Comparison of ENCODE assay signal across 12 cellular contexts in the genomic region with DNA sequence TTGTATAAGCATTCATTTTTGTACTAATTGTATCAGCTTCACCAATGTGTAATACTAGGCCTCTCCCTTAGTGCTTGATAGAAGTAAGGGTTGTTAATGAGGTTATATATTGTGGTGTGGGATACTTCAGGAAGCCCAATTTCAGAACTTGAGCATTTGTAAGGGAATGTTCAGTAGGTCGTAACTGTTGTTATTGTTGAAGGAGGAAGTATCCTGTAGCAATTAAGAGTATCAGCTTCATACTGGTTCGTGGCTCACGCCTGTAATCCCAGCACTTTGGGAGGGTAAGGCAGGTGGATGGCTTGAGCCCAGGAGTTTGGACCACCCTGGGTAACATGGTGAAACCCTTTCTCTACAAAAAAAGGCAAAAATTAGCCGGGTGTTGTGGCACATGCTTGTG. TPM values are rescaled to one million over a fixed set of nuclear protein-coding genes. Genes with fewer than 3 reads are reported as not detected.
DNase-seq lines count a peak whose midpoint lies in the region; ATAC-seq and TF ChIP-seq lines count a peak whose summit lies in the region.
"Had no signal": no experiment of that assay in that cellular context is flagged by ENCODE, and none has a peak within 500 bp of the region (broad histone marks: within the 10 kb centered on the region; RNA-seq: fewer than 3 reads in every experiment).

No MANE protein-coding gene starts in this region.

- no peak overlapping the region for H3K4me3 ChIP-seq in thyroid gland (replicated peaks in 1 of 3)
- H3K4me3 ChIP-seq: Peyer's patch had no signal

- intact Hi-C loops in activated CD4-positive, alpha-beta T cell treated with anti-CD3 and anti-CD28 coated beads, Interleukin-2, amount 10 ng/mL, durations not matched to agents 24 days and 14 days (cut with micrococcal nuclease): loop anchor here (1.0 to 2.0 kb wide), 4 partner anchors 10 to 112 kb away; a partner anchor contains a TSS
- intact Hi-C loops in thyroid gland (cut with DNase I): no loop called here

- 43 to 59% methylated on average over 4 of the region's 4 CpGs for WGBS in thyroid gland, 2 donors

- peak overlapping the region; percentile 29 for H3K4me3 Mint-ChIP-seq in activated CD4-positive, alpha-beta T cell treated with anti-CD3 and anti-CD28 coated beads, Interleukin-2, amount 10 ng/mL, durations not matched to agents 24 days and 14 days
- H3K4me3 Mint-ChIP-seq in activated naive CD8-positive, alpha-beta T cell treated with anti-CD3 and anti-CD28 coated beads, Interleukin-2, amount 50 U/mL, for 24 hours: peak overlapping the region; percentile 65
- no peak overlapping the region for H3K4me3 Mint-ChIP-seq in mesothelial cell of epicardium

- H3K9me3 ChIP-seq in thyroid gland: no peaks in the 10 kb centered on the region
- H3K9me3 ChIP-seq: Peyer's patch had no signal

- peaks cover 63 to 70% of the 10 kb centered on the region in 2 donors for H3K4me1 ChIP-seq in thyroid gland

- DNase-seq in activated CD4-positive, alpha-beta T cell treated with anti-CD3 and anti-CD28 coated beads, Interleukin-2, amount 10 ng/mL, durations not matched to agents 24 days and 14 days: no peak
- no peak for DNase-seq in activated CD4-positive, alpha-beta T cell treated with anti-CD3 and anti-CD28 coated beads, Interleukin-2, amount 50 U/mL, for 48 hours
- no peak for DNase-seq in activated naive CD8-positive, alpha-beta T cell treated with anti-CD3 and anti-CD28 coated beads, Interleukin-2, amount 50 U/mL, for 24 hours
- DNase-seq in mesothelial cell of epicardium (ENCODE audit: low spot score in 2 of 2, unreplicated experiment in 2 of 2) (no peak), thyroid gland (no peak), NCI-H146 treated with DMSO at 0.1 percent for 48 hours (lab: John Stamatoyannopoulos, UW; ENCODE audit: unreplicated experiment) (no peak), NOMO-1 (lab: John Stamatoyannopoulos, UW; ENCODE audit: unreplicated experiment in 2 of 2) (no peak)
- DNase-seq: NCI-H2107, Peyer's patch had no signal

- peaks cover 27% of the 10 kb centered on the region for H3K36me3 Mint-ChIP-seq in activated CD4-positive, alpha-beta T cell treated with anti-CD3 and anti-CD28 coated beads, Interleukin-2, amount 10 ng/mL, durations not matched to agents 24 days and 14 days (ENCODE audit: low read depth)
- H3K36me3 Mint-ChIP-seq in activated naive CD8-positive, alpha-beta T cell treated with anti-CD3 and anti-CD28 coated beads, Interleukin-2, amount 50 U/mL, for 24 hours (ENCODE audit: low read depth): peaks cover 28% of the 10 kb centered on the region
- peaks cover 10% of the 10 kb centered on the region for H3K36me3 Mint-ChIP-seq in mesothelial cell of epicardium

- peaks cover 7% of the 10 kb centered on the region for H3K9me3 Mint-ChIP-seq in activated CD4-positive, alpha-beta T cell treated with anti-CD3 and anti-CD28 coated beads, Interleukin-2, amount 10 ng/mL, durations not matched to agents 24 days and 14 days
- H3K9me3 Mint-ChIP-seq in activated naive CD8-positive, alpha-beta T cell treated with anti-CD3 and anti-CD28 coated beads, Interleukin-2, amount 50 U/mL, for 24 hours: peaks cover 13% of the 10 kb centered on the region
- peaks cover 9% of the 10 kb centered on the region for H3K9me3 Mint-ChIP-seq in mesothelial cell of epicardium
- H3K9me3 Mint-ChIP-seq: IgD-negative memory B cell had no signal

- no peaks in the 10 kb centered on the region for H3K27me3 ChIP-seq in thyroid gland
- H3K27me3 ChIP-seq: Peyer's patch had no signal

- H3K27ac ChIP-seq in thyroid gland: peak overlapping the region; percentile 25 to 76 (median 66)
- H3K27ac ChIP-seq: VCaP had no signal

- H3K27me3 Mint-ChIP-seq in activated CD4-positive, alpha-beta T cell treated with anti-CD3 and anti-CD28 coated beads, Interleukin-2, amount 10 ng/mL, durations not matched to agents 24 days and 14 days: no peaks in the 10 kb centered on the region
- H3K27me3 Mint-ChIP-seq in activated naive CD8-positive, alpha-beta T cell treated with anti-CD3 and anti-CD28 coated beads, Interleukin-2, amount 50 U/mL, for 24 hours: no peaks in the 10 kb centered on the region
- H3K27me3 Mint-ChIP-seq in mesothelial cell of epicardium (ENCODE audit: low read depth): no peaks in the 10 kb centered on the region
- H3K27me3 Mint-ChIP-seq: IgD-negative memory B cell had no signal

- no peak for TF ChIP-seq CTCF in mesothelial cell of epicardium (IDR thresholded peaks at IDR 0.05; ENCODE audit: unreplicated experiment)
- TF ChIP-seq CTCF in thyroid gland (IDR thresholded peaks at IDR 0.05): no peak

- no peak for TF ChIP-seq POLR2A in thyroid gland (IDR thresholded peaks at IDR 0.05)

- peak overlapping the region; percentile 88 for H3K27ac Mint-ChIP-seq in activated CD4-positive, alpha-beta T cell treated with anti-CD3 and anti-CD28 coated beads, Interleukin-2, amount 10 ng/mL, durations not matched to agents 24 days and 14 days
- peak overlapping the region; percentile 97 for H3K27ac Mint-ChIP-seq in activated naive CD8-positive, alpha-beta T cell treated with anti-CD3 and anti-CD28 coated beads, Interleukin-2, amount 50 U/mL, for 24 hours
- H3K27ac Mint-ChIP-seq in mesothelial cell of epicardium: peak overlapping the region; percentile 57

- ATAC-seq in activated naive CD8-positive, alpha-beta T cell treated with anti-CD3 and anti-CD28 coated beads, Interleukin-2, amount 50 U/mL, for 24 hours: no peak
- ATAC-seq in HG02840 (IDR thresholded peaks at IDR 0.05; ENCODE audit: low FRiP score, unreplicated experiment): no peak

- peaks cover 58% of the 10 kb centered on the region for H3K4me1 Mint-ChIP-seq in activated CD4-positive, alpha-beta T cell treated with anti-CD3 and anti-CD28 coated beads, Interleukin-2, amount 10 ng/mL, durations not matched to agents 24 days and 14 days
- H3K4me1 Mint-ChIP-seq in activated naive CD8-positive, alpha-beta T cell treated with anti-CD3 and anti-CD28 coated beads, Interleukin-2, amount 50 U/mL, for 24 hours: peaks cover 90% of the 10 kb centered on the region
- peaks cover 46% of the 10 kb centered on the region for H3K4me1 Mint-ChIP-seq in mesothelial cell of epicardium

- no peaks in the 10 kb centered on the region for H3K36me3 ChIP-seq in thyroid gland
- H3K36me3 ChIP-seq: Peyer's patch had no signal

RNA-seq across cellular contexts. Expression of a gene that starts 30.6 kb away (rescaled TPM):
- 154 and 160 TPM in 2 replicates for total RNA-seq in activated CD4-positive, alpha-beta T cell treated with anti-CD3 and anti-CD28 coated beads, Interleukin-2, amount 10 ng/mL, durations not matched to agents 24 days and 14 days
- total RNA-seq in mesothelial cell of epicardium: 104 to 110 TPM (median 105 TPM) in 3 replicates
- 100 to 1,000 TPM; 222 to 290 (median 247) TPM for total RNA-seq in thyroid gland
